9 cellular contexts compared by ENCODE assay signal in the genomic region with DNA sequence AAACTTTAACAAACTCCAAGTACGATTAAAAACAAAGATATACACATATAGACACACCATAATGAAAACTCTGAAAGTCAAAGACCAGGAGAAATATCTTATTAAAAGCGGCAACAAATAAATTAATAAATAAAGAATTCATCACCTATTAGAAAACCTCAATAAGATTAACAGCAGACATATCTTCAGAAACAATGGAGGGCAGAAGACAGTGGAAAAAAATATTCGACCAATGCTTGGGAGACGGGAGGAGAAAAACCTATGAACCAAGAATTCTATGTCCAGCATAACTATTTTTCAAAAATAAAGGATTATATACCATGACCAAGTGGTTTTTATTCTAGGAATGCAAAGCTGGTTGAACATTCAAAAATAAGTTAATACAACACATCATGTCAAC.
"Had no signal": no experiment of that assay in that cellular context is flagged by ENCODE, and none has a peak within 500 bp of the region (broad histone marks: within the 10 kb centered on the region; RNA-seq: fewer than 3 reads in every experiment).

No MANE protein-coding gene starts in this region.

- H2AFZ ChIP-seq: GM23248 had no signal

- H3K9me3 ChIP-seq: HAP-1 had no signal

- DNase-seq: GM23248, GOT3, H7, HFFc6, IMR-90, KBM-7 had no signal

- H3K9ac ChIP-seq: GM23248 had no signal

- H3K4me3 ChIP-seq: GM23248, HAP-1 had no signal

- H3K27ac ChIP-seq: GM23248, HL-60 had no signal

- ATAC-seq: HCT116 had no signal

- H3K4me3 Mint-ChIP-seq: HFFc6 had no signal

- H3K36me3 ChIP-seq: HAP-1 had no signal

- H3K4me1 ChIP-seq: HAP-1 had no signal

- H3K27ac Mint-ChIP-seq: HFFc6 had no signal
